ENCODE assay signal across 2 cellular contexts in genomic region chr18:28712172-28712571, GRCh38.
TF ChIP-seq lines count a peak whose summit lies in the region.

No MANE protein-coding gene starts in this region.

TF ChIP-seq in H1, 55 proteins besides CTCF, POLR2A, EP300 and RAD21:
- peak; percentile 91 for TF ChIP-seq YY1 (IDR thresholded peaks at IDR 0.05; ENCODE audit: low read depth, low read length)
- no peak for TF ChIP-seq RNF2 (IDR thresholded peaks at IDR 0.05; ENCODE audit: borderline replicate concordance, low read depth, low read length, missing control alignments, poor library complexity, severe bottlenecking)

TF ChIP-seq in neural cell, 6 proteins besides CTCF, POLR2A, EP300 and RAD21 (continued from another document):
- TF ChIP-seq EZH2 (IDR thresholded peaks at IDR 0.05; ENCODE audit: borderline replicate concordance, insufficient read depth, low read length, poor library complexity, severe bottlenecking): no peak
- TF ChIP-seq TAF1 (IDR thresholded peaks at IDR 0.05; ENCODE audit: low read depth): no peak
- no peak for TF ChIP-seq MXI1 (conservative IDR thresholded peaks at IDR 0.05; ENCODE audit: poor library complexity, severe bottlenecking)
- TF ChIP-seq, protein P1, sequence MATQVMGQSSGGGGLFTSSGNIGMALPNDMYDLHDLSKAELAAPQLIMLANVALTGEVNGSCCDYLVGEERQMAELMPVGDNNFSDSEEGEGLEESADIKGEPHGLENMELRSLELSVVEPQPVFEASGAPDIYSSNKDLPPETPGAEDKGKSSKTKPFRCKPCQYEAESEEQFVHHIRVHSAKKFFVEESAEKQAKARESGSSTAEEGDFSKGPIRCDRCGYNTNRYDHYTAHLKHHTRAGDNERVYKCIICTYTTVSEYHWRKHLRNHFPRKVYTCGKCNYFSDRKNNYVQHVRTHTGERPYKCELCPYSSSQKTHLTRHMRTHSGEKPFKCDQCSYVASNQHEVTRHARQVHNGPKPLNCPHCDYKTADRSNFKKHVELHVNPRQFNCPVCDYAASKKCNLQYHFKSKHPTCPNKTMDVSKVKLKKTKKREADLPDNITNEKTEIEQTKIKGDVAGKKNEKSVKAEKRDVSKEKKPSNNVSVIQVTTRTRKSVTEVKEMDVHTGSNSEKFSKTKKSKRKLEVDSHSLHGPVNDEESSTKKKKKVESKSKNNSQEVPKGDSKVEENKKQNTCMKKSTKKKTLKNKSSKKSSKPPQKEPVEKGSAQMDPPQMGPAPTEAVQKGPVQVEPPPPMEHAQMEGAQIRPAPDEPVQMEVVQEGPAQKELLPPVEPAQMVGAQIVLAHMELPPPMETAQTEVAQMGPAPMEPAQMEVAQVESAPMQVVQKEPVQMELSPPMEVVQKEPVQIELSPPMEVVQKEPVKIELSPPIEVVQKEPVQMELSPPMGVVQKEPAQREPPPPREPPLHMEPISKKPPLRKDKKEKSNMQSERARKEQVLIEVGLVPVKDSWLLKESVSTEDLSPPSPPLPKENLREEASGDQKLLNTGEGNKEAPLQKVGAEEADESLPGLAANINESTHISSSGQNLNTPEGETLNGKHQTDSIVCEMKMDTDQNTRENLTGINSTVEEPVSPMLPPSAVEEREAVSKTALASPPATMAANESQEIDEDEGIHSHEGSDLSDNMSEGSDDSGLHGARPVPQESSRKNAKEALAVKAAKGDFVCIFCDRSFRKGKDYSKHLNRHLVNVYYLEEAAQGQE (IDR thresholded peaks at IDR 0.05; ENCODE audit: borderline replicate concordance): no peak
- TF ChIP-seq SMC3 (conservative IDR thresholded peaks at IDR 0.05; ENCODE audit: poor library complexity): no peak
